In the genomic region with DNA sequence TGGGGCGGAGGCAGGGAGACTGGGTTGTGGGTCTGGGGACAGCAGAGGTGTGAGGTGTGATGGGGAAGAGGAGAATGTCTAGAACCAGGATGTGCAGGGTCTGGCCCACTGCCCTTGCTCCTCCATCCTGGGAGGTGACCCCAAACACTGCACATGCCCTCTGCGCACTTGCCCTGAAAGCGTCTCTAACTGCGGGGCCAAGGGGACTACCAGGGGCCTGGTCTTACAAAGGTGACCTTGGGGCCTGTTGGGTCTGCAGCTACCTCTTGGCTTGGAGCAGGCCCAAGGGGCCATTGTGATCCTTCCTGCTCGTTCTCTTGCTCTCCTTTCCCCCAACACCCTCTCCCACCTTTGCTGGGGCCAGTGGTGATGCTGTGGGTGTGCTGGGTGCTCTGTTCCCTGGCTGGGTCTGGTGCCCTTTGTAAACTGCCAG, we compare ENCODE assay signal across 20 cellular contexts. TPM values are rescaled to one million over a fixed set of nuclear protein-coding genes. Genes with fewer than 3 reads are reported as not detected.
"Had no signal": no experiment of that assay in that cellular context is flagged by ENCODE, and none has a peak within 500 bp of the region (broad histone marks: within the 10 kb centered on the region; RNA-seq: fewer than 3 reads in every experiment).

No MANE protein-coding gene starts in this region.

- H3K4me3 Mint-ChIP-seq: activated CD4-positive, alpha-beta memory T cell treated with anti-CD3 and anti-CD28 coated beads, Interleukin-2, amount 10 ng/mL, durations not matched to agents 7 days and 5 days; activated T-cell treated with anti-CD3 and anti-CD28 coated beads, Interleukin-2, amount 50 U/mL, for 4 hours; naive thymus-derived CD8-positive, alpha-beta T cell; stimulated activated naive CD8-positive, alpha-beta T cell treated with anti-CD3 and anti-CD28 coated beads, Interleukin-15, Interleukin-2, amounts not matched to agents 100 ng/mL and 50 ng/mL, for 24 hours had no signal

- ATAC-seq: activated T-cell treated with anti-CD3 and anti-CD28 coated beads, Interleukin-2, amount 50 U/mL, for 4 hours; gastroesophageal sphincter; heart left ventricle; naive thymus-derived CD8-positive, alpha-beta T cell; upper lobe of right lung had no signal

- H3K4me3 ChIP-seq: esophagus muscularis mucosa, gastroesophageal sphincter, heart left ventricle, testis, upper lobe of right lung had no signal

- H3K27me3 ChIP-seq: brain microvascular endothelial cell, esophagus muscularis mucosa, gastroesophageal sphincter, heart left ventricle, testis, upper lobe of right lung had no signal

- H3K9me3 Mint-ChIP-seq: activated CD4-positive, alpha-beta memory T cell treated with anti-CD3 and anti-CD28 coated beads, Interleukin-2, amount 10 ng/mL, durations not matched to agents 7 days and 5 days; activated T-cell treated with anti-CD3 and anti-CD28 coated beads, Interleukin-2, amount 50 U/mL, for 4 hours; stimulated activated naive CD8-positive, alpha-beta T cell treated with anti-CD3 and anti-CD28 coated beads, Interleukin-15, Interleukin-2, amounts not matched to agents 100 ng/mL and 50 ng/mL, for 24 hours had no signal

- DNase-seq: activated CD4-positive, alpha-beta memory T cell treated with anti-CD3 and anti-CD28 coated beads, Interleukin-2, amount 10 ng/mL, durations not matched to agents 7 days and 5 days; activated CD4-positive, alpha-beta T cell treated with anti-CD3 and anti-CD28 coated beads for 48 hours; activated CD4-positive, CD25-positive, alpha-beta regulatory T cell; activated naive CD4-positive, alpha-beta T cell treated with anti-CD3 and anti-CD28 coated beads, Interleukin-2, amount 50 U/mL, for 16 hours; activated T-cell treated with anti-CD3 and anti-CD28 coated beads, Interleukin-2, amount 50 U/mL, for 4 hours; brain microvascular endothelial cell; cortex of kidney; kidney glomerular epithelial cell; mesenchymal stem cell; stimulated activated CD4-positive, alpha-beta T cell treated with anti-CD3 and anti-CD28 coated beads, Interleukin-2, amount 100 ng/mL, for 24 hours; T1000; testis had no signal

- H3K27me3 Mint-ChIP-seq: stimulated activated naive CD8-positive, alpha-beta T cell treated with anti-CD3 and anti-CD28 coated beads, Interleukin-15, Interleukin-2, amounts not matched to agents 100 ng/mL and 50 ng/mL, for 24 hours had no signal

- H3K36me3 ChIP-seq: brain microvascular endothelial cell, gastroesophageal sphincter, heart left ventricle, neutrophil, upper lobe of right lung had no signal

- H3K4me1 ChIP-seq: upper lobe of right lung had no signal

- H3K27ac ChIP-seq: brain microvascular endothelial cell, esophagus muscularis mucosa, gastroesophageal sphincter, heart left ventricle, neutrophil, testis, upper lobe of right lung had no signal

- H3K4me1 Mint-ChIP-seq: activated CD4-positive, alpha-beta memory T cell treated with anti-CD3 and anti-CD28 coated beads, Interleukin-2, amount 10 ng/mL, durations not matched to agents 7 days and 5 days had no signal

- H3K9me3 ChIP-seq: gastroesophageal sphincter, neutrophil, testis, upper lobe of right lung had no signal

- H3K27ac Mint-ChIP-seq: activated CD4-positive, alpha-beta memory T cell treated with anti-CD3 and anti-CD28 coated beads, Interleukin-2, amount 10 ng/mL, durations not matched to agents 7 days and 5 days; stimulated activated naive CD8-positive, alpha-beta T cell treated with anti-CD3 and anti-CD28 coated beads, Interleukin-15, Interleukin-2, amounts not matched to agents 100 ng/mL and 50 ng/mL, for 24 hours had no signal

RNA-seq across cellular contexts. Expression of a gene that starts 57.3 kb away (rescaled TPM):
- total RNA-seq: activated CD4-positive, alpha-beta memory T cell treated with anti-CD3 and anti-CD28 coated beads, Interleukin-2, amount 10 ng/mL, durations not matched to agents 7 days and 5 days; activated T-cell treated with anti-CD3 and anti-CD28 coated beads, Interleukin-2, amount 50 U/mL, for 4 hours; naive thymus-derived CD8-positive, alpha-beta T cell; T-helper 1 cell treated with Interleukin-12 subunit alpha and Interleukin-12 subunit beta and Interleukin-4 antibody, amounts not matched to agents 30 ng/mL and 1 ng/mL, for 36 hours had no signal
